ENCODE assay signal across 1 cellular context in genomic region chr3:48556796-48557626, GRCh38.
TF ChIP-seq lines count a peak whose summit lies in the region.

TSS of gene PFKFB4 (minus strand) at chr3:48556803. CDS start at chr3:48556777, 26 bp downstream.

TF ChIP-seq in HEK293, 187 proteins besides CTCF, POLR2A, EP300 and RAD21 (continued from another document):
- peak; percentile 90 for TF ChIP-seq PATZ1 (tag by site-specific recombination; IDR thresholded peaks at IDR 0.05)
- TF ChIP-seq ZNF169 (tag by site-specific recombination; IDR thresholded peaks at IDR 0.05), result no peak
- no peak for TF ChIP-seq ZNF155 (tag by site-specific recombination; IDR thresholded peaks at IDR 0.05)
- TF ChIP-seq GFI1B (tag by site-specific recombination; IDR thresholded peaks at IDR 0.05), result no peak
